ENCODE assay signal across 12 cellular contexts in genomic region chr3:123713211-123713610, GRCh38.
"Had no signal": no experiment of that assay in that cellular context is flagged by ENCODE, and none has a peak within 500 bp of the region (broad histone marks: within the 10 kb centered on the region; RNA-seq: fewer than 3 reads in every experiment).

No MANE protein-coding gene starts in this region.

- H3K36me3 ChIP-seq: neural progenitor cell had no signal

- H3K4me3 ChIP-seq: neural progenitor cell, right lobe of liver had no signal

- DNase-seq: activated B cell treated with CpG ODN at 0.5 μM for 24 hours; activated CD4-positive, alpha-beta T cell treated with anti-CD3 and anti-CD28 coated beads, Interleukin-2, amount 10 ng/mL, durations not matched to agents 7 days and 5 days; activated naive CD4-positive, alpha-beta T cell treated with anti-CD3 and anti-CD28 coated beads, Interleukin-2, amount 50 U/mL, for 16 hours; amniotic stem cell; left cardiac atrium; mesendoderm; right lobe of liver; SHP77 treated with DMSO at 0.1 percent for 48 hours; stimulated activated CD4-positive, alpha-beta T cell treated with anti-CD3 and anti-CD28 coated beads, Interleukin-1b, Interleukin-23, amount 100 ng/mL, for 48 hours had no signal

- ATAC-seq: stimulated activated memory B cell treated with anti-CD40 and anti-IgM and Interleukin-4, amounts not matched to agents 10 μg/mL and 1 μg/mL and 100 μg/mL, for 72 hours had no signal

- FAIRE-seq: endothelial cell of umbilical vein had no signal

- H3K27me3 ChIP-seq: neural progenitor cell, right lobe of liver had no signal
